Comparison of ENCODE assay signal across 8 cellular contexts in genomic region chr17:77382356-77382911, GRCh38.
DNase-seq lines count a peak whose midpoint lies in the region; ATAC-seq and TF ChIP-seq lines count a peak whose summit lies in the region.

No MANE protein-coding gene starts in this region.

- H3K36me3 Mint-ChIP-seq in stimulated activated naive B cell treated with anti-CD40 and anti-IgM and Interleukin-4, amounts not matched to agents 10 μg/mL and 1 μg/mL and 100 μg/mL, for 72 hours = peaks cover 0 to 8% of the 10 kb centered on the region in 2 donors

- H3K4me1 ChIP-seq in esophagus squamous epithelium = peaks cover 73 to 100% (median 94%) of the 10 kb centered on the region in 3 donors

- H3K4me3 ChIP-seq in WERI-Rb-1 (ENCODE audit: low read depth, low read length) (no peak overlapping the region), esophagus squamous epithelium (no peak overlapping the region)

- TF ChIP-seq POLR2A in esophagus squamous epithelium (IDR thresholded peaks at IDR 0.05) = no peak

- DNase-seq in NCI-H345 (lab: John Stamatoyannopoulos, UW) (peak; percentile 16), NCI-H345 treated with DMSO at 0.1 percent for 48 hours (lab: John Stamatoyannopoulos, UW; ENCODE audit: unreplicated experiment) (no peak), WERI-Rb-1 (no peak), esophagus squamous epithelium (lab: John Stamatoyannopoulos, UW) (no peak), GM10266 (ENCODE audit: extremely low spot score) (no peak), NCI-H446 treated with DMSO at 0.1 percent for 48 hours (lab: John Stamatoyannopoulos, UW) (no peak), NCI-H146 (lab: John Stamatoyannopoulos, UW) (no peak)
- no peak for DNase-seq in stimulated activated naive B cell treated with anti-CD40 and anti-IgM and Interleukin-4, amounts not matched to agents 10 μg/mL and 1 μg/mL and 100 μg/mL, for 72 hours

- H3K9me3 ChIP-seq in WERI-Rb-1 (ENCODE audit: severe bottlenecking) = no peaks in the 10 kb centered on the region
- H3K9me3 ChIP-seq in esophagus squamous epithelium = no peaks in the 10 kb centered on the region

- intact Hi-C loops in esophagus squamous epithelium (cut with DNase I) = no loop called here

- WGBS in esophagus squamous epithelium, 2 donors = 33 to 48% methylated on average over 4 to 10 of the region's 13 CpGs

- H3K36me3 ChIP-seq in WERI-Rb-1 (peaks cover 54% of the 10 kb centered on the region), esophagus squamous epithelium (no peaks in the 10 kb centered on the region)

- no peak overlapping the region for H3K4me3 Mint-ChIP-seq in stimulated activated naive B cell treated with anti-CD40 and anti-IgM and Interleukin-4, amounts not matched to agents 10 μg/mL and 1 μg/mL and 100 μg/mL, for 72 hours

- no peaks in the 10 kb centered on the region for H3K9me3 Mint-ChIP-seq in stimulated activated naive B cell treated with anti-CD40 and anti-IgM and Interleukin-4, amounts not matched to agents 10 μg/mL and 1 μg/mL and 100 μg/mL, for 72 hours

- H3K27ac ChIP-seq in WERI-Rb-1 = peak overlapping the region; percentile 31
- peak overlapping the region; percentile 51 to 96 (median 86) for H3K27ac ChIP-seq in esophagus squamous epithelium

- no peaks in the 10 kb centered on the region for H3K27me3 Mint-ChIP-seq in stimulated activated naive B cell treated with anti-CD40 and anti-IgM and Interleukin-4, amounts not matched to agents 10 μg/mL and 1 μg/mL and 100 μg/mL, for 72 hours

- TF ChIP-seq CTCF in WERI-Rb-1 (IDR thresholded peaks at IDR 0.05; ENCODE audit: low read depth, low read length) = no peak
- no peak for TF ChIP-seq CTCF in esophagus squamous epithelium (IDR thresholded peaks at IDR 0.05)
- TF ChIP-seq CTCF in GM10266 (IDR thresholded peaks at IDR 0.05; ENCODE audit: control insufficient read depth, insufficient read depth, low read depth, missing control alignments) = no peak

- H3K27me3 ChIP-seq in WERI-Rb-1 (ENCODE audit: insufficient read depth, low read depth, severe bottlenecking) = no peaks in the 10 kb centered on the region
- H3K27me3 ChIP-seq in esophagus squamous epithelium = no peaks in the 10 kb centered on the region

- peaks cover 36 to 44% of the 10 kb centered on the region in 2 donors for H3K4me1 Mint-ChIP-seq in stimulated activated naive B cell treated with anti-CD40 and anti-IgM and Interleukin-4, amounts not matched to agents 10 μg/mL and 1 μg/mL and 100 μg/mL, for 72 hours

- ATAC-seq in stimulated activated naive B cell treated with anti-CD40 and anti-IgM and Interleukin-4, amounts not matched to agents 10 μg/mL and 1 μg/mL and 100 μg/mL, for 72 hours (replicated peaks) = peak; percentile 38 to 44

- H3K27ac Mint-ChIP-seq in stimulated activated naive B cell treated with anti-CD40 and anti-IgM and Interleukin-4, amounts not matched to agents 10 μg/mL and 1 μg/mL and 100 μg/mL, for 72 hours = peak overlapping the region; percentile 61
